ENCODE assay signal across 1 cellular context in genomic region chr19:2685204-2685704, GRCh38.
TF ChIP-seq lines count a peak whose summit lies in the region.

No MANE protein-coding gene starts in this region.

TF ChIP-seq in WTC11, 78 proteins besides CTCF, POLR2A, EP300 and RAD21 (continued from another document):
- TF ChIP-seq ZNF512 (CRISPR knock-in tag; IDR thresholded peaks at IDR 0.05; ENCODE audit: borderline replicate concordance): no peak
- TF ChIP-seq AFF4 (CRISPR knock-in tag; IDR thresholded peaks at IDR 0.05; ENCODE audit: borderline replicate concordance): no peak
TF ChIP-seq in WTC11: peak in this region for 0.
